Comparison of ENCODE assay signal across 13 cellular contexts in the genomic region with DNA sequence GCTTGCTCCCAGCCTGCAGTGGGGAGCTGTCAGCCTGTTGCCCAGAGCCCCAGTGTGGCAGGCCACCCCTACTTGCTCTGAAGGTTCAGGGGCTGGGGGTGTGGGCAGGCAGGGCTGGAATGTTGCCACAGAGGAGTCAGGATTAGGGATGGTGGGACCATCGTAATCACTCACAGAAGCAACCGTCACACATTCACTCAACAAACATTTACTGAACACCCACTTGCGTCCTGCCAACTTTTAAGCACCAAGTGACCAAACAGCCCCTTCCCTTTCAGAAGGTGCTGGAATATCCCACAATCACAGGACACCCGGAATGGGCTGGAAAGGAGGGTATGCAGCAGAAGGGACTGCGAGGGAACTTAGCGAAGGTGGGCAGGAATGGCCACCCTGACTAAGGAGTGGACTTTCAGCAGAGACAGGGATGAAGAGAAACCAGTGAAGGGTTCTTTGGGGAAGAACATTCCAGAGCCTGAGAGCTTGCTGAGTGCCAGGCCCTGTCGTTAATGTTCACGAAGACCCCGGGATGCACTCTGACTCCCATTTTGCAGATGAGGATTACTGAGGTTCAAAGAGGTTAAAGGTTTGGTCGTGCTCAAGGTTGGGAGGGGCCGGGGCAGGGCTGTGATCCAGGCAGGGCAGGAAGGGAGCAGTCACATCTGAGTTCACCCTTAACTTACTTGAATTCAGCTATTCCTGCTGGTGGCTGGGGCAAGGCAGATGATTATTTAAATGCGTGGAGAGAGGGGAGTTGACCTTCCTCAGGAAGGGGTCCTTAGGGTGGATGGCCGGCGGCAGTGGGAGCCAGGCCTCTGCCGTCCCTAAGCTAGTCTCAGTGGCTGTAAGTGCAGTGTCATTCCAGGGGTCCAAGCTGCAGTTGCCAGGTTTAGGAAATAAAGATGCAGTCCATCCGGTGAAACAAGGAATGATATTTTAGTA. TPM values are rescaled to one million over a fixed set of nuclear protein-coding genes. Genes with fewer than 3 reads are reported as not detected.
A peak's percentile ranks its signal among the peaks of the same experiment; 100 is the strongest.
DNase-seq lines count a peak whose midpoint lies in the region; ATAC-seq and TF ChIP-seq lines count a peak whose summit lies in the region.
"Had no signal": no experiment of that assay in that cellular context is flagged by ENCODE, and none has a peak within 500 bp of the region (broad histone marks: within the 10 kb centered on the region; RNA-seq: fewer than 3 reads in every experiment).

No MANE protein-coding gene starts in this region.

- H3K4me3 ChIP-seq in lower lobe of right lung, result no peak overlapping the region
- H3K4me3 ChIP-seq: SJSA1 had no signal

- peak overlapping the region; percentile 96 for H3K27ac ChIP-seq in lower lobe of right lung
- H3K27ac ChIP-seq: SJSA1 had no signal

- peaks cover 14% of the 10 kb centered on the region for H3K27me3 Mint-ChIP-seq in T-helper 1 cell treated with Interleukin-12 subunit alpha and Interleukin-12 subunit beta and Interleukin-4 antibody, amounts not matched to agents 30 μg/mL and 1 μg/mL, for 36 hours (ENCODE audit: low read depth)
- H3K27me3 Mint-ChIP-seq in activated CD4-positive, alpha-beta memory T cell treated with anti-CD3 and anti-CD28 coated beads, Interleukin-2, amount 10 ng/mL, durations not matched to agents 7 days and 5 days, result peaks cover 9% of the 10 kb centered on the region
- H3K27me3 Mint-ChIP-seq in stimulated activated memory B cell treated with anti-CD40 and anti-IgM and Interleukin-4, amounts not matched to agents 10 μg/mL and 1 μg/mL and 100 μg/mL, for 72 hours, result no peaks in the 10 kb centered on the region

- H3K4me3 Mint-ChIP-seq in T-helper 1 cell treated with Interleukin-12 subunit alpha and Interleukin-12 subunit beta and Interleukin-4 antibody, amounts not matched to agents 30 μg/mL and 1 μg/mL, for 36 hours, result peak overlapping the region; percentile 33
- no peak overlapping the region for H3K4me3 Mint-ChIP-seq in activated CD4-positive, alpha-beta memory T cell treated with anti-CD3 and anti-CD28 coated beads, Interleukin-2, amount 10 ng/mL, durations not matched to agents 7 days and 5 days
- H3K4me3 Mint-ChIP-seq in stimulated activated memory B cell treated with anti-CD40 and anti-IgM and Interleukin-4, amounts not matched to agents 10 μg/mL and 1 μg/mL and 100 μg/mL, for 72 hours, result no peak overlapping the region

- intact Hi-C loops in lower lobe of right lung (cut with DNase I), result no loop called here

- H3K27ac Mint-ChIP-seq in T-helper 1 cell treated with Interleukin-12 subunit alpha and Interleukin-12 subunit beta and Interleukin-4 antibody, amounts not matched to agents 30 μg/mL and 1 μg/mL, for 36 hours, result peak overlapping the region; percentile 62
- peak overlapping the region; percentile 28 for H3K27ac Mint-ChIP-seq in activated CD4-positive, alpha-beta memory T cell treated with anti-CD3 and anti-CD28 coated beads, Interleukin-2, amount 10 ng/mL, durations not matched to agents 7 days and 5 days
- H3K27ac Mint-ChIP-seq in stimulated activated memory B cell treated with anti-CD40 and anti-IgM and Interleukin-4, amounts not matched to agents 10 μg/mL and 1 μg/mL and 100 μg/mL, for 72 hours, result peak overlapping the region; percentile 40

- H3K9me3 ChIP-seq in lower lobe of right lung, result no peaks in the 10 kb centered on the region

- ATAC-seq in lower lobe of right lung (no peak), GM18517 (IDR thresholded peaks at IDR 0.05; ENCODE audit: unreplicated experiment) (no peak)
- no peak for ATAC-seq in stimulated activated memory B cell treated with anti-CD40 and anti-IgM and Interleukin-4, amounts not matched to agents 10 μg/mL and 1 μg/mL and 100 μg/mL, for 72 hours

- POLR2A ChIA-PET in activated CD4-positive, alpha-beta memory T cell treated with anti-CD3 and anti-CD28 coated beads, Interleukin-2, amount 10 ng/mL, durations not matched to agents 7 days and 5 days (lab: Charles Lee), result interaction anchor here (0.9 to 1.3 kb wide), 4 partner anchors 11 to 46 kb away, joined by 3 to 6 read pairs (median 4); partner anchors contain the start of gene SIVA1

- no peaks in the 10 kb centered on the region for H3K9me3 Mint-ChIP-seq in T-helper 1 cell treated with Interleukin-12 subunit alpha and Interleukin-12 subunit beta and Interleukin-4 antibody, amounts not matched to agents 30 μg/mL and 1 μg/mL, for 36 hours
- H3K9me3 Mint-ChIP-seq in activated CD4-positive, alpha-beta memory T cell treated with anti-CD3 and anti-CD28 coated beads, Interleukin-2, amount 10 ng/mL, durations not matched to agents 7 days and 5 days, result no peaks in the 10 kb centered on the region
- H3K9me3 Mint-ChIP-seq in stimulated activated memory B cell treated with anti-CD40 and anti-IgM and Interleukin-4, amounts not matched to agents 10 μg/mL and 1 μg/mL and 100 μg/mL, for 72 hours, result no peaks in the 10 kb centered on the region

- H3K36me3 ChIP-seq in lower lobe of right lung, result no peaks in the 10 kb centered on the region

- peaks cover 37% of the 10 kb centered on the region for H3K4me1 Mint-ChIP-seq in T-helper 1 cell treated with Interleukin-12 subunit alpha and Interleukin-12 subunit beta and Interleukin-4 antibody, amounts not matched to agents 30 μg/mL and 1 μg/mL, for 36 hours (ENCODE audit: low read depth)
- H3K4me1 Mint-ChIP-seq in activated CD4-positive, alpha-beta memory T cell treated with anti-CD3 and anti-CD28 coated beads, Interleukin-2, amount 10 ng/mL, durations not matched to agents 7 days and 5 days, result peaks cover 40% of the 10 kb centered on the region
- peaks cover 70% of the 10 kb centered on the region for H3K4me1 Mint-ChIP-seq in stimulated activated memory B cell treated with anti-CD40 and anti-IgM and Interleukin-4, amounts not matched to agents 10 μg/mL and 1 μg/mL and 100 μg/mL, for 72 hours

- H3K36me3 Mint-ChIP-seq in T-helper 1 cell treated with Interleukin-12 subunit alpha and Interleukin-12 subunit beta and Interleukin-4 antibody, amounts not matched to agents 30 μg/mL and 1 μg/mL, for 36 hours (ENCODE audit: low read depth), result peaks cover 2% of the 10 kb centered on the region
- no peaks in the 10 kb centered on the region for H3K36me3 Mint-ChIP-seq in activated CD4-positive, alpha-beta memory T cell treated with anti-CD3 and anti-CD28 coated beads, Interleukin-2, amount 10 ng/mL, durations not matched to agents 7 days and 5 days (ENCODE audit: low read depth)
- no peaks in the 10 kb centered on the region for H3K36me3 Mint-ChIP-seq in stimulated activated memory B cell treated with anti-CD40 and anti-IgM and Interleukin-4, amounts not matched to agents 10 μg/mL and 1 μg/mL and 100 μg/mL, for 72 hours

- DNase-seq in T-helper 1 cell, result no peak
- DNase-seq in activated CD4-positive, alpha-beta memory T cell treated with anti-CD3 and anti-CD28 coated beads, Interleukin-2, amount 10 ng/mL, durations not matched to agents 7 days and 5 days, result no peak
- DNase-seq in lower lobe of right lung, result no peak
- DNase-seq in NCI-H128 (lab: John Stamatoyannopoulos, UW; ENCODE audit: unreplicated experiment), result no peak
- no peak for DNase-seq in C1 segment of cervical spinal cord (lab: John Stamatoyannopoulos, UW)
- DNase-seq: 8988T; activated T-cell treated with anti-CD3 and anti-CD28 coated beads for 4 hours; effector CD4-positive, alpha-beta T cell; stimulated activated naive CD4-positive, alpha-beta T cell treated with Interleukin-2 at 50 U/mL for 16 hours had no signal

- no peaks in the 10 kb centered on the region for H3K27me3 ChIP-seq in lower lobe of right lung (ENCODE audit: low read depth)
- H3K27me3 ChIP-seq: SJSA1 had no signal

- CTCF ChIA-PET in activated CD4-positive, alpha-beta memory T cell treated with anti-CD3 and anti-CD28 coated beads, Interleukin-2, amount 10 ng/mL, durations not matched to agents 7 days and 5 days (lab: Charles Lee), result no interaction called here

- no peak for TF ChIP-seq CTCF in lower lobe of right lung (IDR thresholded peaks at IDR 0.05)

- H3K4me1 ChIP-seq in lower lobe of right lung, result peaks cover 73% of the 10 kb centered on the region

RNA-seq across cellular contexts. Expression of gene ZBTB42, which starts 2.3 kb away (rescaled TPM):
- 1 to 10 TPM; 4.9 to 5.5 TPM for total RNA-seq in activated CD4-positive, alpha-beta memory T cell treated with anti-CD3 and anti-CD28 coated beads, Interleukin-2, amount 10 ng/mL, durations not matched to agents 7 days and 5 days
- total RNA-seq in lower lobe of right lung, result 13.1 TPM

RNA-seq across cellular contexts. Expression of gene AKT1, which starts 3.0 kb away (rescaled TPM):
- 100 to 1,000 TPM; 157 to 162 TPM for total RNA-seq in activated CD4-positive, alpha-beta memory T cell treated with anti-CD3 and anti-CD28 coated beads, Interleukin-2, amount 10 ng/mL, durations not matched to agents 7 days and 5 days
- total RNA-seq in lower lobe of right lung, result 154 TPM

RNA-seq across cellular contexts. Expression of gene SIVA1, which starts 45.6 kb away (rescaled TPM):
- 10 to 100 TPM; 87.0 to 96.2 TPM for total RNA-seq in activated CD4-positive, alpha-beta memory T cell treated with anti-CD3 and anti-CD28 coated beads, Interleukin-2, amount 10 ng/mL, durations not matched to agents 7 days and 5 days
- 66.3 TPM for total RNA-seq in lower lobe of right lung
